ENCODE assay signal across 22 cellular contexts in genomic region chr13:36954542-36954941, GRCh38. TPM values are rescaled to one million over a fixed set of nuclear protein-coding genes. Genes with fewer than 3 reads are reported as not detected.
"Had no signal": no experiment of that assay in that cellular context is flagged by ENCODE, and none has a peak within 500 bp of the region (broad histone marks: within the 10 kb centered on the region; RNA-seq: fewer than 3 reads in every experiment).

No MANE protein-coding gene starts in this region.

- H3K4me3 Mint-ChIP-seq: activated B cell treated with CpG ODN at 0.5 μM for 24 hours; activated CD8-positive, alpha-beta T cell treated with anti-CD3 and anti-CD28 coated beads for 36 hours; activated naive CD8-positive, alpha-beta T cell; central memory CD8-positive, alpha-beta T cell; naive B cell; stimulated activated memory B cell treated with anti-CD40 and anti-IgM and Interleukin-4, amounts not matched to agents 10 μg/mL and 1 μg/mL and 100 μg/mL, for 72 hours; T-helper 2 cell treated with Interferon-gamma antibody and Interleukin-4, amounts not matched to agents 5 μg/mL and 100 μg/mL, for 36 hours had no signal

- H3K27me3 ChIP-seq: hepatocyte, ovary, right lobe of liver, suprapubic skin, tibial artery had no signal

- H3K27me3 Mint-ChIP-seq: activated B cell treated with CpG ODN at 0.5 μM for 24 hours; activated CD8-positive, alpha-beta T cell treated with anti-CD3 and anti-CD28 coated beads for 36 hours; activated naive CD8-positive, alpha-beta T cell; central memory CD8-positive, alpha-beta T cell; naive B cell; progenitor cell of endocrine pancreas; stimulated activated memory B cell treated with anti-CD40 and anti-IgM and Interleukin-4, amounts not matched to agents 10 μg/mL and 1 μg/mL and 100 μg/mL, for 72 hours had no signal

- H3K36me3 ChIP-seq: ovary had no signal

- H3K4me1 ChIP-seq: right lobe of liver, suprapubic skin had no signal

- DNase-seq: activated B cell treated with CpG ODN at 0.5 μM for 24 hours; activated CD4-positive, alpha-beta T cell treated with anti-CD3 and anti-CD28 coated beads, Interleukin-2, amount 50 U/mL, for 1 hour; activated CD8-positive, alpha-beta T cell treated with anti-CD3 and anti-CD28 coated beads for 36 hours; activated effector memory CD4-positive, alpha-beta T cell treated with Interleukin-2 at 50 U/mL for 16 hours; activated naive CD4-positive, alpha-beta T cell treated with Interleukin-2 at 50 U/mL for 16 hours; activated T-cell treated with anti-CD3 and anti-CD28 coated beads, Interleukin-2, amount 50 U/mL, for 48 hours; anterior cingulate cortex; effector CD8-positive, alpha-beta T cell; islet precursor cell; left ventricle myocardium superior; naive B cell; ovary; right lobe of liver; stimulated activated CD4-positive, alpha-beta T cell treated with anti-CD3 and anti-CD28 coated beads, Interleukin-4, amount 100 ng/mL, for 24 hours; tibial artery had no signal

- H3K27ac Mint-ChIP-seq: activated B cell treated with CpG ODN at 0.5 μM for 24 hours; activated CD8-positive, alpha-beta T cell treated with anti-CD3 and anti-CD28 coated beads for 36 hours; activated naive CD8-positive, alpha-beta T cell; progenitor cell of endocrine pancreas; T-helper 2 cell treated with Interferon-gamma antibody and Interleukin-4, amounts not matched to agents 5 μg/mL and 100 μg/mL, for 36 hours had no signal

- H3K9me3 Mint-ChIP-seq: activated B cell treated with CpG ODN at 0.5 μM for 24 hours; activated CD8-positive, alpha-beta T cell treated with anti-CD3 and anti-CD28 coated beads for 36 hours; central memory CD8-positive, alpha-beta T cell; naive B cell; stimulated activated memory B cell treated with anti-CD40 and anti-IgM and Interleukin-4, amounts not matched to agents 10 μg/mL and 1 μg/mL and 100 μg/mL, for 72 hours; T-helper 2 cell treated with Interferon-gamma antibody and Interleukin-4, amounts not matched to agents 5 μg/mL and 100 μg/mL, for 36 hours had no signal

- H3K9me3 ChIP-seq: ovary, right lobe of liver, suprapubic skin, tibial artery had no signal

- H3K4me3 ChIP-seq: hepatocyte, ovary, right lobe of liver, suprapubic skin, tibial artery had no signal

- H3K4me1 Mint-ChIP-seq: central memory CD8-positive, alpha-beta T cell; naive B cell had no signal

- H3K27ac ChIP-seq: hepatocyte, ovary, right lobe of liver, suprapubic skin, tibial artery had no signal

- ATAC-seq: activated CD8-positive, alpha-beta T cell treated with anti-CD3 and anti-CD28 coated beads for 36 hours; left ventricle myocardium superior; right lobe of liver; stimulated activated memory B cell treated with anti-CD40 and anti-IgM and Interleukin-4, amounts not matched to agents 10 μg/mL and 1 μg/mL and 100 μg/mL, for 72 hours had no signal

RNA-seq across cellular contexts. Expression of gene SMAD9, which starts 34.5 kb away (rescaled TPM):
- total RNA-seq: activated B cell treated with CpG ODN at 0.5 μM for 24 hours had no signal
